ENCODE assay signal across 8 cellular contexts in the genomic region with DNA sequence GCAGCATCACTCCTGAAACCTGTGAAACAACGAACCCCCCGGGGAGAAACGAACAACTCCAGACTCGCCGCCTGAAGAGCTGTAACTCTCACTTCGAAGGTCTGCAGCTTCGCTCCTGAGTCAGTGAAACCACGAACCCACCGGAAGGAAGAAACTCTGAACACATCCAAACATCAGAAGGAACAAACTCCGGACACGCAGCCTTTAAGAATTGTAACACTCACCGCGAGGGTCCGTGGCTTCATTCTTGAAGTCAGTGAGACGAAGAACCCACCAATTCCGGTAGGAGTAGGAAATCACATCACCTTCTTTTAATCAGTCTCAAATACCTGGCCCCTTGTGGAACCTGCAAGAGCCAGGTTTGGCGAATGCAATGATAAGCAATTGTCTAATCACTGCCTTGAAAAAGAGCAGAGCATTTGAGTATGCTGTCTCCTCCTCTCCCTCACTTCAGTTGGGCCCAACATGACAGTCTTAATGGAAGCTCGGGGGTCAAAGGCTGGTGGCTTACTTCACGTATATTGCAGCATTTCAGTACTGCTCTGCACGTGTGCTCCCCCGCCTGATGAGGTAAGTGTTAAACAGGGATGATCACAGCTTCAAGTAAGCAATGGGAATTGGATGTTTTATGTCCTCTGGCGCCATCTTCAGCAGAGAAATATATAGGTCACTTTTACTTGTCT. TPM values are rescaled to one million over a fixed set of nuclear protein-coding genes. Genes with fewer than 3 reads are reported as not detected.
A peak's percentile ranks its signal among the peaks of the same experiment; 100 is the strongest.
DNase-seq lines count a peak whose midpoint lies in the region; ATAC-seq, FAIRE-seq and TF ChIP-seq lines count a peak whose summit lies in the region.

No MANE protein-coding gene starts in this region.

- peak; percentile 68 for TF ChIP-seq CTCF in astrocyte (IDR thresholded peaks at IDR 0.05; ENCODE audit: insufficient read depth, low read depth, low read length)
- TF ChIP-seq CTCF in hepatocyte (IDR thresholded peaks at IDR 0.05; ENCODE audit: poor library complexity), result peak; percentile 82

- POLR2A ChIA-PET in T-cell (lab: Charles Lee), result interaction anchor here in 1 of 2 donors (0.6 to 2.0 kb wide), 5 partner anchors 63 to 406 kb away, joined by 3 to 11 read pairs (median 3); a partner anchor contains a TSS

- H3K36me3 ChIP-seq in astrocyte (ENCODE audit: insufficient read depth, low read length) (no peaks in the 10 kb centered on the region), hepatocyte (replicated peaks; ENCODE audit: insufficient read depth, low read depth) (no peaks in the 10 kb centered on the region)

- no peak overlapping the region for H2AFZ ChIP-seq in astrocyte (ENCODE audit: low read depth, low read length)
- no peak overlapping the region for H2AFZ ChIP-seq in hepatocyte

- H3K27me3 Mint-ChIP-seq in T-cell (no peaks in the 10 kb centered on the region), astrocyte (ENCODE audit: low read depth, unreplicated experiment) (peaks cover 11% of the 10 kb centered on the region)

- H3K9me3 Mint-ChIP-seq in T-cell, result no peaks in the 10 kb centered on the region
- H3K9me3 Mint-ChIP-seq in astrocyte (ENCODE audit: unreplicated experiment), result peaks cover 7% of the 10 kb centered on the region

- H3K4me1 Mint-ChIP-seq in T-cell, result peaks cover 13 to 23% (median 16%) of the 10 kb centered on the region in 3 donors
- H3K4me1 Mint-ChIP-seq in astrocyte (ENCODE audit: low read depth, unreplicated experiment), result no peaks in the 10 kb centered on the region

- no peak overlapping the region for H3K27ac ChIP-seq in astrocyte (ENCODE audit: low read depth, low read length)
- H3K27ac ChIP-seq in hepatocyte, result no peak overlapping the region

- H3K9ac ChIP-seq in astrocyte (ENCODE audit: low read length), result no peak overlapping the region

- H3K36me3 Mint-ChIP-seq in T-cell (no peaks in the 10 kb centered on the region), astrocyte (ENCODE audit: low read depth, unreplicated experiment) (no peaks in the 10 kb centered on the region)

- CTCF ChIA-PET in T-cell (lab: Charles Lee), result interaction anchor here (0.6 to 3.2 kb wide), 37 partner anchors 32 to 600 kb away, joined by 3 to 53 read pairs (median 4); a partner anchor contains a TSS

- no peaks in the 10 kb centered on the region for H3K9me3 ChIP-seq in astrocyte (ENCODE audit: insufficient read depth, low read depth, low read length)
- H3K9me3 ChIP-seq in hepatocyte (ENCODE audit: low read depth), result no peaks in the 10 kb centered on the region

- H3K4me1 ChIP-seq in astrocyte (ENCODE audit: insufficient read depth, low read length) (no peaks in the 10 kb centered on the region), hepatocyte (ENCODE audit: insufficient read depth) (no peaks in the 10 kb centered on the region)

- H3K9me2 ChIP-seq in hepatocyte (replicated peaks; ENCODE audit: insufficient read depth), result no peaks in the 10 kb centered on the region

- peak overlapping the region; percentile 86 to 92 for H3K27ac Mint-ChIP-seq in T-cell
- H3K27ac Mint-ChIP-seq in astrocyte (ENCODE audit: unreplicated experiment), result no peak overlapping the region

- H3K4me3 Mint-ChIP-seq in T-cell (peak overlapping the region; percentile 72 to 79 (median 75)), astrocyte (ENCODE audit: unreplicated experiment) (no peak overlapping the region)

- H4K20me1 ChIP-seq in astrocyte (ENCODE audit: insufficient read depth, low read length) (no peaks in the 10 kb centered on the region), hepatocyte (ENCODE audit: insufficient read depth, poor library complexity, severe bottlenecking) (no peaks in the 10 kb centered on the region)

- H3K79me2 ChIP-seq in astrocyte (ENCODE audit: insufficient read depth, low read length), result no peaks in the 10 kb centered on the region
- H3K79me2 ChIP-seq in hepatocyte, result no peaks in the 10 kb centered on the region

- H3K27me3 ChIP-seq in astrocyte (ENCODE audit: insufficient read depth, low read length), result peaks cover 4% of the 10 kb centered on the region
- H3K27me3 ChIP-seq in hepatocyte, result no peaks in the 10 kb centered on the region

- peak; percentile 94 for FAIRE-seq in astrocyte (lab: Jason Lieb, UNC)

- H3K4me2 ChIP-seq in astrocyte (ENCODE audit: low read length) (no peak overlapping the region), hepatocyte (no peak overlapping the region)

- WGBS in hepatocyte (ENCODE audit: low lambda C conversion rate, missing lambda C conversion rate), result 62% methylated on average over 22 of the region's 22 CpGs

- ATAC-seq in GM18519 (IDR thresholded peaks at IDR 0.05; ENCODE audit: low FRiP score, unreplicated experiment) (peak; percentile 85), HG02973 (IDR thresholded peaks at IDR 0.05; ENCODE audit: unreplicated experiment) (peak; percentile 95), T-cell (replicated peaks in 1 of 4) (peak; percentile 90 to 95 (median 92))

- DNase-seq in AG08396 (ENCODE audit: low spot score), result peak; percentile 81
- DNase-seq in NCI-H1694 (lab: John Stamatoyannopoulos, UW), result peak; percentile 78
- DNase-seq in T-cell, result peak; percentile 9 to 72 (median 52)
- peak; percentile 78 for DNase-seq in astrocyte (ENCODE audit: low read depth)
- peak; percentile 88 for DNase-seq in hepatocyte (ENCODE audit: low spot score)
- DNase-seq in stimulated activated CD4-positive, alpha-beta T cell treated with anti-CD3 and anti-CD28 coated beads, Interleukin-12 subunit alpha, Interleukin-12 subunit beta, amount 100 ng/mL, for 24 hours (ENCODE audit: low read depth in 2 of 2), result peak; percentile 26 to 43

- no peak overlapping the region for H3K4me3 ChIP-seq in astrocyte (ENCODE audit: insufficient read depth, low read depth, low read length)
- H3K4me3 ChIP-seq in hepatocyte, result no peak overlapping the region

RNA-seq across cellular contexts. Expression of a gene that starts 0.5 kb away (rescaled TPM):
- total RNA-seq in T-cell (1 to 10 TPM; 2.1 to 3.9 (median 2.9) TPM), astrocyte (not detected in 2 replicates), hepatocyte (not detected in 2 replicates)
- not detected in 2 replicates for polyA plus RNA-seq in hepatocyte

RNA-seq across cellular contexts. Expression of a gene that starts 58.0 kb away (rescaled TPM):
- 1 to 10 TPM in 4 of 5 donors, under 1 TPM in 1; 0.86 to 2.8 (median 1.5) TPM for total RNA-seq in T-cell
- 7.7 and 9.2 TPM in 2 replicates for total RNA-seq in astrocyte
- total RNA-seq in hepatocyte, result 8.5 and 10.0 TPM in 2 replicates
- polyA plus RNA-seq in hepatocyte, result 2.7 and 3.7 TPM in 2 replicates

Comparison
In these comparisons a context has a peak if more than half of its experiments do, and no peak if none do; other contexts are left out.
1. DNase-seq: peak in every context shown above with its lines; median percentile 88 in hepatocyte; 81 in AG08396; 78 in NCI-H1694; 78 in astrocyte; 52 in T-cell; 34 in stimulated activated CD4-positive, alpha-beta T cell treated with anti-CD3 and anti-CD28 coated beads, Interleukin-12 subunit alpha, Interleukin-12 subunit beta, amount 100 ng/mL, for 24 hours.